In genomic region chr10:28578454-28578853, GRCh38 we compare ENCODE assay signal across 17 cellular contexts. TPM values are rescaled to one million over a fixed set of nuclear protein-coding genes. Genes with fewer than 3 reads are reported as not detected.
DNase-seq lines count a peak whose midpoint lies in the region; ATAC-seq, FAIRE-seq and TF ChIP-seq lines count a peak whose summit lies in the region.
"Had no signal": no experiment of that assay in that cellular context is flagged by ENCODE, and none has a peak within 500 bp of the region (broad histone marks: within the 10 kb centered on the region; RNA-seq: fewer than 3 reads in every experiment).

No MANE protein-coding gene starts in this region.

- no peaks in the 10 kb centered on the region for H3F3A ChIP-seq in GM23338 (replicated peaks; ENCODE audit: low read depth)

- WGBS in K562 (ENCODE audit: insufficient coverage, low coverage, missing lambda C conversion rate): 88% methylated on average over 2 of the region's 2 CpGs
- no CpG with 5 or more reads among the region's 2 CpGs for WGBS in trophoblast cell (ENCODE audit: extremely low coverage, insufficient coverage, insufficient read length)

- no peak overlapping the region for H3K27ac ChIP-seq in GM23338 (ENCODE audit: low read depth)
- no peak overlapping the region for H3K27ac ChIP-seq in K562 (ENCODE audit: extremely low read depth, low read depth, low read length)
- no peak overlapping the region for H3K27ac ChIP-seq in trophoblast cell (ENCODE audit: low read depth, low read length)
- H3K27ac ChIP-seq: C4-2B had no signal

- CTCF ChIA-PET in K562 (lab: Yijun Ruan, JAX; ENCODE audit: low intra/inter-chr PET ratio): no interaction called here

- H3K9me2 ChIP-seq in GM23338 (ENCODE audit: insufficient read depth): no peaks in the 10 kb centered on the region

- no peak for TF ChIP-seq POLR2A in K562 (conservative IDR thresholded peaks at IDR 0.05)

- no TSS peak for BruUV-seq in K562 (replicated peaks; lab: Mats Ljungman, UMichigan)

- no peak overlapping the region for H2AK5ac ChIP-seq in trophoblast cell (ENCODE audit: low read length)

- in situ Hi-C loops in K562 (cut with MboI): no loop called here

- no peak overlapping the region for H3K9ac ChIP-seq in K562 (ENCODE audit: insufficient read depth in 1 of 2, low read depth in 2 of 2, low read length in 2 of 2)
- no peak overlapping the region for H3K9ac ChIP-seq in trophoblast cell (ENCODE audit: low read length)

- H3K9me3 ChIP-seq in K562 (replicated peaks; ENCODE audit: control insufficient read depth, insufficient read depth, low read depth, low read length) (no peaks in the 10 kb centered on the region), trophoblast cell (ENCODE audit: insufficient read depth, low read depth, low read length) (no peaks in the 10 kb centered on the region)
- H3K9me3 ChIP-seq: Caco-2 had no signal

- DNase-seq in activated naive CD8-positive, alpha-beta T cell treated with anti-CD3 and anti-CD28 coated beads, Interleukin-2, amount 50 U/mL, for 24 hours: no peak
- DNase-seq in GM23338 (ENCODE audit: low spot score) (no peak), K562 (ENCODE audit: extremely low read depth in 1 of 4, low spot score in 3 of 4) (no peak), trophoblast cell (no peak), MV-4-11 (lab: John Stamatoyannopoulos, UW) (no peak), HTR-8/SVneo (ENCODE audit: insufficient read length, low spot score) (no peak)
- no peak for DNase-seq in stimulated activated CD4-positive, alpha-beta T cell treated with anti-CD3 and anti-CD28 coated beads, Interleukin-1b, Interleukin-23, amount 100 ng/mL, for 48 hours
- DNase-seq: Caco-2, DMS153, GOT3, NCI-H1417, NCI-H187 treated with DMSO at 0.1 percent for 48 hours, NCI-H69, SIG-M5 had no signal

- no peak overlapping the region for H3K23ac ChIP-seq in trophoblast cell (ENCODE audit: low read length)

- no peak for TF ChIP-seq EP300 in K562 (IDR thresholded peaks at IDR 0.05; ENCODE audit: low read length)

- H4K20me1 ChIP-seq in GM23338 (replicated peaks; ENCODE audit: insufficient read depth) (peaks cover 84% of the 10 kb centered on the region), K562 (replicated peaks; ENCODE audit: control insufficient read depth, insufficient read depth, low read length) (peaks cover 26% of the 10 kb centered on the region)

- H2BK5ac ChIP-seq in trophoblast cell (ENCODE audit: low read depth, low read length, poor library complexity): no peak overlapping the region

- no peaks in the 10 kb centered on the region for H3K27me3 Mint-ChIP-seq in activated naive CD8-positive, alpha-beta T cell
- H3K27me3 Mint-ChIP-seq in activated naive CD8-positive, alpha-beta T cell treated with anti-CD3 and anti-CD28 coated beads, Interleukin-2, amount 50 U/mL, for 24 hours: no peaks in the 10 kb centered on the region
- no peaks in the 10 kb centered on the region for H3K27me3 Mint-ChIP-seq in GM23338 (ENCODE audit: insufficient read depth, low read depth, poor library complexity)

- POLR2A ChIA-PET in K562 (lab: Yijun Ruan, JAX): interaction anchor here (1.1 to 1.6 kb wide), 3 partner anchors 12 to 17 kb away, joined by 3 to 4 read pairs (median 3); no protein-coding TSS in a partner anchor

- ATAC-seq in activated naive CD8-positive, alpha-beta T cell treated with anti-CD3 and anti-CD28 coated beads, Interleukin-2, amount 50 U/mL, for 24 hours: no peak
- ATAC-seq in GM23338 (no peak), K562 (no peak)

- H3K4me3 Mint-ChIP-seq in activated naive CD8-positive, alpha-beta T cell: peak overlapping the region; percentile 9
- no peak overlapping the region for H3K4me3 Mint-ChIP-seq in activated naive CD8-positive, alpha-beta T cell treated with anti-CD3 and anti-CD28 coated beads, Interleukin-2, amount 50 U/mL, for 24 hours
- no peak overlapping the region for H3K4me3 Mint-ChIP-seq in GM23338

- H3K4me2 ChIP-seq in GM23338 (no peak overlapping the region), K562 (ENCODE audit: insufficient read depth, low read length) (no peak overlapping the region), trophoblast cell (ENCODE audit: low read length) (no peak overlapping the region)

- H3K18ac ChIP-seq in trophoblast cell (ENCODE audit: low read length): no peak overlapping the region

- H3K27ac Mint-ChIP-seq in activated naive CD8-positive, alpha-beta T cell: peak overlapping the region; percentile 70
- H3K27ac Mint-ChIP-seq in activated naive CD8-positive, alpha-beta T cell treated with anti-CD3 and anti-CD28 coated beads, Interleukin-2, amount 50 U/mL, for 24 hours: no peak overlapping the region
- H3K27ac Mint-ChIP-seq in GM23338: peak overlapping the region; percentile 74

- H3K36me3 ChIP-seq in GM23338 (ENCODE audit: insufficient read depth): peaks cover 14% of the 10 kb centered on the region; the same call in 1 of the 2 replicates
- peaks cover 86% of the 10 kb centered on the region for H3K36me3 ChIP-seq in K562 (ENCODE audit: control insufficient read depth, insufficient read depth, low read length)
- H3K36me3 ChIP-seq in trophoblast cell (ENCODE audit: control insufficient read depth in 1 of 2, insufficient read depth in 2 of 2, low read length in 2 of 2): peaks cover 10% of the 10 kb centered on the region in 2 experiments

- H3K79me2 ChIP-seq in GM23338 (replicated peaks; ENCODE audit: insufficient read depth) (peaks cover 100% of the 10 kb centered on the region), K562 (ENCODE audit: control insufficient read depth, insufficient read depth, low read length) (peaks cover 100% of the 10 kb centered on the region), trophoblast cell (ENCODE audit: control insufficient read depth, insufficient read depth, low read length, poor library complexity) (peaks cover 9% of the 10 kb centered on the region)

- no peak overlapping the region for H2AFZ ChIP-seq in GM23338
- H2AFZ ChIP-seq in K562 (ENCODE audit: low read depth, low read length): no peak overlapping the region
- H2AFZ ChIP-seq in trophoblast cell (ENCODE audit: insufficient read depth, low read length, poor library complexity): no peak overlapping the region

- H4K91ac ChIP-seq in trophoblast cell (ENCODE audit: low read depth, low read length): no peak overlapping the region

- FAIRE-seq in K562 (lab: Jason Lieb, UNC) (no peak), HTR-8/SVneo (lab: Jason Lieb, UNC) (no peak)
- FAIRE-seq: GM12892 had no signal

- no peak overlapping the region for H3K14ac ChIP-seq in trophoblast cell (ENCODE audit: low read length)

- no peaks in the 10 kb centered on the region for H3K79me1 ChIP-seq in trophoblast cell (ENCODE audit: low read length)

- no peaks in the 10 kb centered on the region for H3K9me3 Mint-ChIP-seq in activated naive CD8-positive, alpha-beta T cell (ENCODE audit: low read depth)
- H3K9me3 Mint-ChIP-seq in activated naive CD8-positive, alpha-beta T cell treated with anti-CD3 and anti-CD28 coated beads, Interleukin-2, amount 50 U/mL, for 24 hours: no peaks in the 10 kb centered on the region
- H3K9me3 Mint-ChIP-seq in GM23338: no peaks in the 10 kb centered on the region

- no peak overlapping the region for H4K8ac ChIP-seq in trophoblast cell (ENCODE audit: low read depth, low read length)

- TF ChIP-seq RAD21 in K562 (CRISPR knock-in tag; conservative IDR thresholded peaks at IDR 0.05 in 1 of 2, IDR thresholded peaks at IDR 0.05 in 1 of 2): no peak

- no peak overlapping the region for H2BK120ac ChIP-seq in trophoblast cell (ENCODE audit: insufficient read depth, low read length, poor library complexity)

- peaks cover 91% of the 10 kb centered on the region for H3K4me1 Mint-ChIP-seq in activated naive CD8-positive, alpha-beta T cell (ENCODE audit: low read depth)
- peaks cover 84% of the 10 kb centered on the region for H3K4me1 Mint-ChIP-seq in activated naive CD8-positive, alpha-beta T cell treated with anti-CD3 and anti-CD28 coated beads, Interleukin-2, amount 50 U/mL, for 24 hours
- H3K4me1 Mint-ChIP-seq in GM23338: peaks cover 37% of the 10 kb centered on the region

- TF ChIP-seq CTCF in GM23338 (conservative IDR thresholded peaks at IDR 0.05; ENCODE audit: low read depth in 2 of 2) (no peak), K562 (IDR thresholded peaks at IDR 0.05 in 2 of 3, conservative IDR thresholded peaks at IDR 0.05 in 1 of 3; ENCODE audit: insufficient read depth in 2 of 3, low read depth in 1 of 3, low read length in 3 of 3) (no peak)

- H4K12ac ChIP-seq in trophoblast cell (ENCODE audit: low read depth, low read length): no peak overlapping the region

- peaks cover 22% of the 10 kb centered on the region for H3K36me3 Mint-ChIP-seq in activated naive CD8-positive, alpha-beta T cell
- H3K36me3 Mint-ChIP-seq in activated naive CD8-positive, alpha-beta T cell treated with anti-CD3 and anti-CD28 coated beads, Interleukin-2, amount 50 U/mL, for 24 hours (ENCODE audit: low read depth): peaks cover 52% of the 10 kb centered on the region
- H3K36me3 Mint-ChIP-seq in GM23338 (ENCODE audit: low read depth): peaks cover 19% of the 10 kb centered on the region

- H3K27me3 ChIP-seq in GM23338 (ENCODE audit: insufficient read depth) (no peaks in the 10 kb centered on the region), K562 (ENCODE audit: control insufficient read depth in 2 of 2, insufficient read depth in 2 of 2, low read length in 2 of 2) (no peaks in the 10 kb centered on the region), trophoblast cell (ENCODE audit: insufficient read depth, low read length) (no peaks in the 10 kb centered on the region)

- H3K4me1 ChIP-seq in GM23338 (ENCODE audit: insufficient read depth) (peaks cover 45% of the 10 kb centered on the region; the same call in 1 of the 2 replicates), K562 (replicated peaks in 1 of 2; ENCODE audit: control insufficient read depth in 2 of 2, insufficient read depth in 2 of 2, low read length in 2 of 2) (no peaks in the 10 kb centered on the region; a peak in 1 of 5 replicates), trophoblast cell (ENCODE audit: control insufficient read depth in 1 of 2, insufficient read depth in 2 of 2, low read length in 2 of 2) (peaks cover 2 to 3% of the 10 kb centered on the region in 2 experiments)

- H3K9me1 ChIP-seq in K562 (ENCODE audit: control insufficient read depth, insufficient read depth, low read length): no peaks in the 10 kb centered on the region

- intact Hi-C loops in K562 (cut with micrococcal nuclease): no loop called here

- H3K4me3 ChIP-seq in GM23338 (no peak overlapping the region), K562 (no peak overlapping the region), trophoblast cell (ENCODE audit: low read depth, low read length) (no peak overlapping the region)

- H3K4ac ChIP-seq in trophoblast cell (ENCODE audit: low read depth, low read length): peak overlapping the region; percentile 75

- no peak overlapping the region for H2BK12ac ChIP-seq in trophoblast cell (ENCODE audit: low read length)

RNA-seq across cellular contexts. Expression of gene WAC, which starts 45.5 kb away (rescaled TPM):
- total RNA-seq in GM23338 (2014; rRNA removed; shearing (Covaris generic)): 106 and 116 TPM in 2 replicates
- polyA plus RNA-seq in GM23338 (2016; fragmentation: Nextera tagmentation; extraction: Ambion mirVana) (52.8 and 59.4 TPM in 2 replicates), K562 (2011; rRNA removed) (113 and 123 TPM in 2 replicates), K562 (2014; fragmentation: Illumina TruSeq; extraction: Trizol) (96.7 and 116 TPM in 2 replicates), K562 (2014; fragmentation: Nextera tagmentation; extraction: Ambion mirVana) (10 to 100 TPM; 24.8 to 25.3 TPM), K562 (2014; rRNA removed) (51.5 and 56.8 TPM in 2 replicates)
- total RNA-seq in K562 (2011; cell fraction: chromatin; rRNA removed; ENCODE audit: low replicate concordance): 109 and 323 TPM in 2 replicates
- total RNA-seq in K562 (2011; cell fraction: nucleolus; rRNA removed): 50.0 and 61.3 TPM in 2 replicates
- total RNA-seq in K562 (2011; cell fraction: nucleoplasm; rRNA removed): 147 and 225 TPM in 2 replicates
- total RNA-seq in K562 (2014; rRNA removed) (54.2 and 58.3 TPM in 2 replicates), K562 (2014; rRNA removed; fragmentation: Illumina TruSeq; extraction: Trizol) (83.0 and 94.0 TPM in 2 replicates), K562 (2015; rRNA removed; fragmentation: Illumina TruSeq; extraction: Trizol) (76.1 and 78.2 TPM in 2 replicates), K562 (2021) (69.8 and 79.9 TPM in 2 replicates)
- 56.4 and 68.4 TPM in 2 replicates for polyA plus RNA-seq in K562 (2011; cell fraction: cytosol; rRNA removed)
- 71.5 and 89.2 TPM in 2 replicates for polyA plus RNA-seq in K562 (2011; cell fraction: nucleus; rRNA removed)
- 51.5 and 71.6 TPM in 2 replicates for polyA plus RNA-seq in K562 (2012)
- polyA minus RNA-seq in K562 (2011; rRNA and poly(A)+ RNA removed): 125 and 138 TPM in 2 replicates
- 39.5 and 43.6 TPM in 2 replicates for polyA minus RNA-seq in K562 (2011; cell fraction: cytosol; rRNA and poly(A)+ RNA removed)
- 62.7 and 93.2 TPM in 2 replicates for polyA minus RNA-seq in K562 (2011; cell fraction: nucleus; rRNA and poly(A)+ RNA removed)
- 143 and 144 TPM in 2 replicates for polyA plus RNA-seq in trophoblast cell (2013)
